In genomic region chr3:120182613-120183524, GRCh38 we compare ENCODE assay signal across 9 cellular contexts.
DNase-seq lines count a peak whose midpoint lies in the region; ATAC-seq and TF ChIP-seq lines count a peak whose summit lies in the region.
"Had no signal": no experiment of that assay in that cellular context is flagged by ENCODE, and none has a peak within 500 bp of the region (broad histone marks: within the 10 kb centered on the region; RNA-seq: fewer than 3 reads in every experiment).

No MANE protein-coding gene starts in this region.

- no peak overlapping the region for H3K4me3 Mint-ChIP-seq in chondrocyte (ENCODE audit: unreplicated experiment)
- no peak overlapping the region for H3K4me3 Mint-ChIP-seq in CD4-positive, alpha-beta T cell

- H4K5ac ChIP-seq in mesendoderm (ENCODE audit: low read length): no peak overlapping the region

- H3K9me3 ChIP-seq in CD4-positive, alpha-beta T cell (ENCODE audit: control insufficient read depth, low read length): no peaks in the 10 kb centered on the region

- WGBS in mesendoderm (ENCODE audit: extremely low coverage, insufficient coverage, low lambda C conversion rate): no CpG with 5 or more reads among the region's 7 CpGs

- intact Hi-C loops in CD4-positive, alpha-beta T cell (cut with DNase I, micrococcal nuclease): no loop called here

- H3K27ac Mint-ChIP-seq in chondrocyte (ENCODE audit: unreplicated experiment): peak overlapping the region; percentile 73
- no peak overlapping the region for H3K27ac Mint-ChIP-seq in CD4-positive, alpha-beta T cell

- no peak for ATAC-seq in HG02973 (IDR thresholded peaks at IDR 0.05; ENCODE audit: unreplicated experiment)
- no peak for ATAC-seq in CD4-positive, alpha-beta T cell (ENCODE audit: poor library complexity)

- POLR2A ChIA-PET in CD4-positive, alpha-beta T cell (lab: Charles Lee): no interaction called here

- no peak overlapping the region for H3K9ac ChIP-seq in mesendoderm (ENCODE audit: low read length)

- no peaks in the 10 kb centered on the region for H3K27me3 Mint-ChIP-seq in chondrocyte (ENCODE audit: low read depth)
- peaks cover 13% of the 10 kb centered on the region for H3K27me3 Mint-ChIP-seq in CD4-positive, alpha-beta T cell

- no peaks in the 10 kb centered on the region for H3K79me2 ChIP-seq in mesendoderm (ENCODE audit: control insufficient read depth, insufficient read depth, low read length)

- no peaks in the 10 kb centered on the region for H3K79me1 ChIP-seq in mesendoderm (ENCODE audit: low read length)

- H3K4me1 Mint-ChIP-seq in chondrocyte (ENCODE audit: low read depth): peaks cover 23% of the 10 kb centered on the region
- H3K4me1 Mint-ChIP-seq in CD4-positive, alpha-beta T cell (ENCODE audit: low read depth): no peaks in the 10 kb centered on the region

- no peaks in the 10 kb centered on the region for H3K9me3 Mint-ChIP-seq in chondrocyte (ENCODE audit: low read depth)
- no peaks in the 10 kb centered on the region for H3K9me3 Mint-ChIP-seq in CD4-positive, alpha-beta T cell

- no peaks in the 10 kb centered on the region for H3K36me3 Mint-ChIP-seq in chondrocyte (ENCODE audit: low read depth)
- no peaks in the 10 kb centered on the region for H3K36me3 Mint-ChIP-seq in CD4-positive, alpha-beta T cell (ENCODE audit: low read depth)

- no peak overlapping the region for H2BK120ac ChIP-seq in mesendoderm (ENCODE audit: low read depth, low read length)

- CTCF ChIA-PET in CD4-positive, alpha-beta T cell (lab: Charles Lee): no interaction called here

- no peak overlapping the region for H3K23ac ChIP-seq in mesendoderm (ENCODE audit: low read length)

- H3K4me3 ChIP-seq in LNCaP clone FGC (ENCODE audit: low read depth, low read length) (no peak overlapping the region), mesendoderm (ENCODE audit: low read length) (no peak overlapping the region)

- H3K56ac ChIP-seq in mesendoderm (ENCODE audit: low read length): no peak overlapping the region

- H4K8ac ChIP-seq in mesendoderm (ENCODE audit: low read depth, low read length): no peak overlapping the region

- H3K27me3 ChIP-seq in mesendoderm (ENCODE audit: insufficient read depth, low read length, poor library complexity): no peaks in the 10 kb centered on the region
- no peaks in the 10 kb centered on the region for H3K27me3 ChIP-seq in CD4-positive, alpha-beta T cell (ENCODE audit: control insufficient read depth, insufficient read depth, low read length)

- H3K4me1 ChIP-seq in mesendoderm (ENCODE audit: control insufficient read depth, low read depth, low read length): no peaks in the 10 kb centered on the region

- no peak overlapping the region for H2AK5ac ChIP-seq in mesendoderm (ENCODE audit: low read length)

- no peak overlapping the region for H3K27ac ChIP-seq in mesendoderm (ENCODE audit: low read depth, low read length)
- H3K27ac ChIP-seq in CD4-positive, alpha-beta T cell (ENCODE audit: low read depth, low read length): no peak overlapping the region

- H3K18ac ChIP-seq in mesendoderm (ENCODE audit: low read length): no peak overlapping the region

- H3K4ac ChIP-seq in mesendoderm (ENCODE audit: low read depth, low read length): no peak overlapping the region

- H2BK5ac ChIP-seq in mesendoderm (ENCODE audit: low read length): no peak overlapping the region

- no peak overlapping the region for H3K4me2 ChIP-seq in mesendoderm (ENCODE audit: low read length)

- H3K36me3 ChIP-seq in mesendoderm (ENCODE audit: control insufficient read depth, insufficient read depth, low read length): no peaks in the 10 kb centered on the region

- no peak overlapping the region for H2BK15ac ChIP-seq in mesendoderm (replicated peaks; ENCODE audit: low read depth)

- peak; percentile 29 for DNase-seq in Daoy (ENCODE audit: low read depth)
- no peak for DNase-seq in LNCaP clone FGC (ENCODE audit: low read depth)
- DNase-seq in chondrocyte (ENCODE audit: low spot score): no peak
- peak; percentile 57 for DNase-seq in mesendoderm
- no peak for DNase-seq in CD4-positive, alpha-beta T cell
- no peak for DNase-seq in activated CD4-positive, CD25-positive, alpha-beta regulatory T cell treated with anti-CD3 and anti-CD28 coated beads, Interleukin-2, amount 50 U/mL, for 72 hours
- no peak for DNase-seq in inferior parietal cortex (ENCODE audit: extremely low spot score)
- DNase-seq: cerebellar nuclear complex had no signal

- TF ChIP-seq CTCF in LNCaP clone FGC (IDR thresholded peaks at IDR 0.05; ENCODE audit: control insufficient read depth, extremely low read depth, insufficient read depth): peak; percentile 65
- peak; percentile 79 for TF ChIP-seq CTCF in chondrocyte (IDR thresholded peaks at IDR 0.05)
- TF ChIP-seq CTCF in CD4-positive, alpha-beta T cell (IDR thresholded peaks at IDR 0.05): no peak

Comparison
In these comparisons a context has a peak if more than half of its experiments do, and no peak if none do; other contexts are left out.
1. DNase-seq: peak in Daoy (single experiment) and mesendoderm (single experiment); none in LNCaP clone FGC (single experiment), chondrocyte (single experiment), CD4-positive, alpha-beta T cell (0 of 10), activated CD4-positive, CD25-positive, alpha-beta regulatory T cell treated with anti-CD3 and anti-CD28 coated beads, Interleukin-2, amount 50 U/mL, for 72 hours (single experiment) and inferior parietal cortex (single experiment).